Comparison of ENCODE assay signal across 9 cellular contexts in genomic region chr3:156626104-156626503, GRCh38. TPM values are rescaled to one million over a fixed set of nuclear protein-coding genes. Genes with fewer than 3 reads are reported as not detected.
DNase-seq lines count a peak whose midpoint lies in the region; ATAC-seq and TF ChIP-seq lines count a peak whose summit lies in the region.
"Had no signal": no experiment of that assay in that cellular context is flagged by ENCODE, and none has a peak within 500 bp of the region (broad histone marks: within the 10 kb centered on the region; RNA-seq: fewer than 3 reads in every experiment).

No MANE protein-coding gene starts in this region.

- 65 to 68% methylated on average over 5 of the region's 5 CpGs for WGBS in lung, 2 donors

- H3K4me1 ChIP-seq in lung (ENCODE audit: control insufficient read depth in 2 of 2, insufficient read depth in 2 of 2, low read length in 2 of 2) (peaks cover 0 to 5% of the 10 kb centered on the region in 2 donors), BE2C (no peaks in the 10 kb centered on the region)

- ATAC-seq in lung (ENCODE audit: insufficient read depth, low FRiP score), result peak; percentile 55

- peak overlapping the region in 1 of 2 donors; percentile 66 for H3K27ac ChIP-seq in lung (ENCODE audit: low read depth in 1 of 2, low read length in 1 of 2)

- H3K36me3 ChIP-seq in lung (ENCODE audit: control insufficient read depth in 2 of 2, insufficient read depth in 2 of 2, low read length in 2 of 2) (no peaks in the 10 kb centered on the region), BE2C (no peaks in the 10 kb centered on the region)

- TF ChIP-seq CTCF in lung (IDR thresholded peaks at IDR 0.05; ENCODE audit: control extremely low read depth, extremely low read depth), result no peak
- TF ChIP-seq CTCF in BE2C (IDR thresholded peaks at IDR 0.05; ENCODE audit: low read depth, low read length), result no peak

- H3K9me3 ChIP-seq in lung (ENCODE audit: control insufficient read depth in 2 of 2, insufficient read depth in 1 of 2, low read length in 1 of 2) (peaks cover 0 to 1% of the 10 kb centered on the region in 2 donors), BE2C (no peaks in the 10 kb centered on the region)

- H3K27me3 ChIP-seq in lung (ENCODE audit: control insufficient read depth, insufficient read depth) (no peaks in the 10 kb centered on the region), BE2C (no peaks in the 10 kb centered on the region)

- DNase-seq in H4 (ENCODE audit: low spot score), result peak; percentile 31
- peak; percentile 45 for DNase-seq in NCI-H1105 treated with DMSO at 0.1 percent for 48 hours (lab: John Stamatoyannopoulos, UW)
- peak; percentile 84 for DNase-seq in RPMI8226
- DNase-seq in lung (ENCODE audit: low spot score), result peak; percentile 87
- DNase-seq in BE2C, result no peak
- DNase-seq in stimulated activated CD4-positive, alpha-beta T cell treated with anti-CD3 and anti-CD28 coated beads, Interleukin-4, amount 100 ng/mL, for 24 hours, result no peak
- no peak for DNase-seq in T1000 (lab: John Stamatoyannopoulos, UW)
- DNase-seq: activated naive CD4-positive, alpha-beta T cell treated with Interleukin-2 at 50 U/mL for 16 hours; NCI-H1930 had no signal

- no peak overlapping the region for H3K4me3 ChIP-seq in lung
- H3K4me3 ChIP-seq in BE2C (ENCODE audit: low read depth, low read length), result no peak overlapping the region

RNA-seq across cellular contexts. Expression of gene TIPARP, which starts 48.3 kb away (rescaled TPM):
- 43.2 and 45.4 TPM in 2 replicates for total RNA-seq in H4 (2014; rRNA removed; shearing (Covaris generic))
- total RNA-seq in lung, result 10 to 100 TPM; 51.4 to 56.1 TPM
- polyA plus RNA-seq in lung, result 10 to 100 TPM; 20.8 to 28.6 TPM
- polyA plus RNA-seq in BE2C (2012; ENCODE audit: insufficient read depth, insufficient read length, low read depth), result 3.3 TPM

Comparison
In these comparisons a context has a peak if more than half of its experiments do, and no peak if none do; other contexts are left out.
1. DNase-seq: peak in H4 (single experiment), NCI-H1105 treated with DMSO at 0.1 percent for 48 hours (single experiment), RPMI8226 (single experiment) and lung (single experiment); none in BE2C (single experiment), stimulated activated CD4-positive, alpha-beta T cell treated with anti-CD3 and anti-CD28 coated beads, Interleukin-4, amount 100 ng/mL, for 24 hours (single experiment) and T1000 (single experiment).